12 cellular contexts compared by ENCODE assay signal in the genomic region with DNA sequence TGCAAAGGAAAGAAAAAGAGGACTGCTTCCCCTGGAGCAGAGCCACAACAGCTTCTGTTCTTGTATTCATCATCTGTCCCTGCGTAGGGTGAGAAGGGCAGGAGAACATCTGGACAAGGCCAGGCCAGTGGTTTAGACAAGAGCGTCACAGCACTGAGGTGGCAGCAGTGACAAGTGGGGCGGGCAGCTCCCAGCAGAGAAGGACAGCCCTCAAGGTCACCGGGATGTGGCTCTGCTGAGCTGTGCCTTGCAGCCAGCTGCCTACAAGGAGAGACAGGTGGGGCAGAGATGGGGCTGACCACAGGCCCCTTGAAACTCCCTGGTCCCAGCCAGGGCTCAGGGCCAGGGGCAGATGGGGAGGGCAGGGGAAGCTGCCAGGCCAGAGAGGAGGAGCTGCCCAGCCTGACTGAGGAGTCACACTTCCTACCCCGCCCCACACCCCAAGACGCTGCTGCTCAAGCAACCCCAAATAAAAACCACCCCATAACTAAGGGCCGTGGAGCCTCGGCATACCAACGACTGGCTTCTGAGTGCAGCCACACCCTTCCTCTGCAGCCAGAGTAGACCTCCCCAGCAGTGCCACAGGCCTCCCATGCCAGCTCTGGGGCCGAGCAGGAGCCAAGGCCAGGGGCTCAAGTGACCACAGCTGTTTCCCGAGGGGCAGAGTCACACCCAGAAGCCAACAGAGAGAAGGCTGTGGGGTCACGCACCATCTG. TPM values are rescaled to one million over a fixed set of nuclear protein-coding genes. Genes with fewer than 3 reads are reported as not detected.
DNase-seq lines count a peak whose midpoint lies in the region; ATAC-seq and TF ChIP-seq lines count a peak whose summit lies in the region.
"Had no signal": no experiment of that assay in that cellular context is flagged by ENCODE, and none has a peak within 500 bp of the region (broad histone marks: within the 10 kb centered on the region; RNA-seq: fewer than 3 reads in every experiment).

No MANE protein-coding gene starts in this region.

- H3K36me3 Mint-ChIP-seq in MCF 10A (ENCODE audit: insufficient read depth, unreplicated experiment), result peaks cover 19% of the 10 kb centered on the region
- H3K36me3 Mint-ChIP-seq in brain, result peaks cover 14% of the 10 kb centered on the region
- peaks cover 7% of the 10 kb centered on the region; the same call in 2 of the 3 replicates for H3K36me3 Mint-ChIP-seq in GM23338 (ENCODE audit: low read depth)
- H3K36me3 Mint-ChIP-seq: IgD-negative memory B cell had no signal

- CTCF ChIA-PET in MCF 10A (lab: Yijun Ruan, JAX), result interaction anchor here (0.5 to 2.7 kb wide), 5 partner anchors 22 to 214 kb away, joined by 3 to 18 read pairs (median 3); no protein-coding TSS in a partner anchor
- CTCF ChIA-PET in mammary epithelial cell (lab: Charles Lee; ENCODE audit: low non-redundant PET), result no interaction called here

- no peak for DNase-seq in MCF 10A (ENCODE audit: unreplicated experiment)
- DNase-seq in mammary epithelial cell, result no peak
- no peak for DNase-seq in left lung
- DNase-seq in aorta, result peak; percentile 59 to 71
- DNase-seq in GM23338 (ENCODE audit: low spot score), result no peak
- no peak for DNase-seq in NCI-H69 (lab: John Stamatoyannopoulos, UW)
- no peak for DNase-seq in NCI-H2029 (lab: John Stamatoyannopoulos, UW)
- DNase-seq: NCI-H2227 treated with DMSO at 0.1 percent for 48 hours; stimulated activated naive CD8-positive, alpha-beta T cell treated with anti-CD3 and anti-CD28 coated beads, Interleukin-15, Interleukin-2, amounts not matched to agents 100 U/mL and 50 U/mL, for 24 hours had no signal

- H3K4me1 ChIP-seq in mammary epithelial cell (ENCODE audit: insufficient read depth, low read length) (peaks cover 16% of the 10 kb centered on the region), left lung (peaks cover 12 to 29% of the 10 kb centered on the region in 2 donors), aorta (ENCODE audit: control insufficient read depth in 1 of 2, insufficient read depth in 2 of 2, low read length in 2 of 2) (no peaks in the 10 kb centered on the region), GM23338 (ENCODE audit: insufficient read depth) (peaks cover 24% of the 10 kb centered on the region)

- no peaks in the 10 kb centered on the region for H3K27me3 Mint-ChIP-seq in MCF 10A (ENCODE audit: insufficient read depth, unreplicated experiment)
- H3K27me3 Mint-ChIP-seq in brain, result peaks cover 12% of the 10 kb centered on the region
- H3K27me3 Mint-ChIP-seq in GM23338 (ENCODE audit: insufficient read depth, low read depth, poor library complexity), result peaks cover 17% of the 10 kb centered on the region

- H3K4me3 ChIP-seq in mammary epithelial cell (replicated peaks in 1 of 3; ENCODE audit: insufficient read depth in 1 of 3, low read depth in 2 of 3, low read length in 3 of 3) (no peak overlapping the region), left lung (no peak overlapping the region), aorta (ENCODE audit: low read length in 2 of 2) (no peak overlapping the region), GM23338 (no peak overlapping the region)
- H3K4me3 ChIP-seq: breast epithelium had no signal

- dilution Hi-C loops in mammary epithelial cell (cut with HindIII; ENCODE audit: low sequenced_read_pairs), result no loop called here

- TF ChIP-seq CTCF in MCF 10A (IDR thresholded peaks at IDR 0.05; ENCODE audit: unreplicated experiment) (no peak), mammary epithelial cell (conservative IDR thresholded peaks at IDR 0.05 in 1 of 2, IDR thresholded peaks at IDR 0.05 in 1 of 2; ENCODE audit: extremely low read depth in 1 of 2, insufficient read depth in 1 of 2, low read depth in 1 of 2, low read length in 2 of 2) (no peak), brain (conservative IDR thresholded peaks at IDR 0.05) (no peak), left lung (IDR thresholded peaks at IDR 0.05) (no peak), GM23338 (conservative IDR thresholded peaks at IDR 0.05; ENCODE audit: low read depth in 2 of 2) (no peak)

- H3K27ac Mint-ChIP-seq in MCF 10A (ENCODE audit: low read depth, unreplicated experiment) (peak overlapping the region; percentile 49), brain (peak overlapping the region in 3 of 5 experiments; percentile 1 to 38 (median 6)), GM23338 (no peak overlapping the region)

- H3K9me2 ChIP-seq in GM23338 (ENCODE audit: insufficient read depth), result no peaks in the 10 kb centered on the region

- POLR2A ChIA-PET in MCF 10A (lab: Yijun Ruan, JAX), result interaction anchor here (0.5 kb wide), 1 partner anchor 56 kb away, joined by 4 read pairs; no protein-coding TSS in a partner anchor

- no peak overlapping the region for H3K27ac ChIP-seq in mammary epithelial cell (ENCODE audit: insufficient read depth, low read depth, low read length)
- no peak overlapping the region for H3K27ac ChIP-seq in left lung
- no peak overlapping the region for H3K27ac ChIP-seq in aorta (ENCODE audit: low read depth in 1 of 2, low read length in 2 of 2)
- no peak overlapping the region for H3K27ac ChIP-seq in GM23338 (ENCODE audit: low read depth)
- H3K27ac ChIP-seq: breast epithelium had no signal

- H2AFZ ChIP-seq in mammary epithelial cell (ENCODE audit: low read depth, low read length) (no peak overlapping the region), GM23338 (no peak overlapping the region)

- no peaks in the 10 kb centered on the region for H3K36me3 ChIP-seq in mammary epithelial cell (ENCODE audit: insufficient read depth, low read length)
- H3K36me3 ChIP-seq in left lung, result no peaks in the 10 kb centered on the region
- H3K36me3 ChIP-seq in aorta (ENCODE audit: control insufficient read depth in 1 of 2, insufficient read depth in 2 of 2, low read length in 1 of 2), result no peaks in the 10 kb centered on the region
- H3K36me3 ChIP-seq in GM23338 (ENCODE audit: insufficient read depth), result no peaks in the 10 kb centered on the region
- H3K36me3 ChIP-seq: breast epithelium had no signal

- BruUV-seq in MCF 10A (replicated peaks; lab: Mats Ljungman, UMichigan) (no TSS peak), mammary epithelial cell (replicated peaks; lab: Mats Ljungman, UMichigan) (no TSS peak)

- H3K4me2 ChIP-seq in mammary epithelial cell (ENCODE audit: insufficient read depth, low read depth, low read length) (no peak overlapping the region), GM23338 (no peak overlapping the region)

- WGBS in mammary epithelial cell (ENCODE audit: low coverage, missing lambda C conversion rate), result 95% methylated on average over 12 of the region's 12 CpGs
- 40 to 43% methylated on average over 12 of the region's 12 CpGs for WGBS in aorta, 2 donors

- in situ Hi-C loops in mammary epithelial cell (cut with MboI; ENCODE audit: low sequenced_read_pairs in 2 of 2), result no loop called here

- H3K4me1 Mint-ChIP-seq in MCF 10A (ENCODE audit: insufficient read depth, unreplicated experiment), result peaks cover 45% of the 10 kb centered on the region
- H3K4me1 Mint-ChIP-seq in brain, result peaks cover 66% of the 10 kb centered on the region
- H3K4me1 Mint-ChIP-seq in GM23338, result peaks cover 48% of the 10 kb centered on the region

- ATAC-seq in left lung, result peak; percentile 9
- ATAC-seq in aorta (ENCODE audit: low FRiP score), result no peak
- no peak for ATAC-seq in GM23338
- ATAC-seq: stimulated activated naive CD8-positive, alpha-beta T cell treated with anti-CD3 and anti-CD28 coated beads, Interleukin-15, Interleukin-2, amounts not matched to agents 100 U/mL and 50 U/mL, for 24 hours had no signal

- no peaks in the 10 kb centered on the region for H3K9me3 Mint-ChIP-seq in MCF 10A (ENCODE audit: unreplicated experiment)
- no peaks in the 10 kb centered on the region for H3K9me3 Mint-ChIP-seq in brain
- peaks cover 2% of the 10 kb centered on the region; the same call in 1 of the 3 replicates for H3K9me3 Mint-ChIP-seq in GM23338
- H3K9me3 Mint-ChIP-seq: IgD-negative memory B cell had no signal

- H3K79me2 ChIP-seq in mammary epithelial cell (ENCODE audit: insufficient read depth, low read length), result peaks cover 97% of the 10 kb centered on the region
- peaks cover 34% of the 10 kb centered on the region for H3K79me2 ChIP-seq in GM23338 (replicated peaks; ENCODE audit: insufficient read depth)

- H4K20me1 ChIP-seq in mammary epithelial cell (ENCODE audit: insufficient read depth, low read length) (peaks cover 3% of the 10 kb centered on the region), GM23338 (replicated peaks; ENCODE audit: insufficient read depth) (peaks cover 25% of the 10 kb centered on the region)

- no peak overlapping the region for H3K4me3 Mint-ChIP-seq in MCF 10A (ENCODE audit: unreplicated experiment)
- H3K4me3 Mint-ChIP-seq in brain, result peak overlapping the region in 1 of 5 experiments; percentile 32
- H3K4me3 Mint-ChIP-seq in GM23338, result no peak overlapping the region; the same call in 2 of the 3 replicates
- H3K4me3 Mint-ChIP-seq: IgD-negative memory B cell had no signal

- no peaks in the 10 kb centered on the region for H3K9me3 ChIP-seq in mammary epithelial cell (replicated peaks; ENCODE audit: insufficient read depth, low read length)
- no peaks in the 10 kb centered on the region for H3K9me3 ChIP-seq in left lung
- H3K9me3 ChIP-seq in aorta (ENCODE audit: control insufficient read depth, low read length), result no peaks in the 10 kb centered on the region
- H3K9me3 ChIP-seq: breast epithelium had no signal

- H3F3A ChIP-seq in GM23338 (replicated peaks; ENCODE audit: low read depth), result peaks cover 7% of the 10 kb centered on the region

- intact Hi-C loops in MCF 10A (cut with micrococcal nuclease), result no loop called here
- intact Hi-C loops in mammary epithelial cell (cut with micrococcal nuclease), result no loop called here
- intact Hi-C loops in left lung (cut with DNase I), result no loop called here
- intact Hi-C loops in aorta (cut with DNase I), result no loop called here

- no peak overlapping the region for H3K9ac ChIP-seq in mammary epithelial cell (ENCODE audit: insufficient read depth, low read length)

- H3K27me3 ChIP-seq in mammary epithelial cell (ENCODE audit: insufficient read depth, low read length) (no peaks in the 10 kb centered on the region), left lung (peaks cover 0 to 25% of the 10 kb centered on the region in 2 donors), aorta (ENCODE audit: control insufficient read depth in 1 of 2, insufficient read depth in 2 of 2, low read length in 1 of 2) (no peaks in the 10 kb centered on the region), GM23338 (ENCODE audit: insufficient read depth) (peaks cover 13% of the 10 kb centered on the region; the same call in 1 of the 2 replicates)
- H3K27me3 ChIP-seq: breast epithelium had no signal

RNA-seq across cellular contexts. Expression of gene RAB11FIP5, which starts 5.4 kb away (rescaled TPM):
- total RNA-seq in MCF 10A (2022) (35.6 and 36.9 TPM in 2 replicates), mammary epithelial cell (10 to 100 TPM; 36.0 to 39.7 TPM), left lung (10 to 100 TPM; 21.1 to 29.8 TPM), aorta (10 to 100 TPM; 48.7 to 51.5 TPM)
- polyA plus RNA-seq in mammary epithelial cell (24.8 TPM), brain (ENCODE audit: insufficient read depth, low read depth, low replicate concordance) (16.2 TPM), aorta (10 to 100 TPM; 14.4 to 23.7 TPM), GM23338 (2016; fragmentation: Nextera tagmentation; extraction: Ambion mirVana) (4.3 and 4.4 TPM in 2 replicates)
- polyA minus RNA-seq in mammary epithelial cell, result 71.9 TPM
- total RNA-seq in GM23338 (2014; rRNA removed; shearing (Covaris generic)), result 15.7 and 16.6 TPM in 2 replicates

RNA-seq across cellular contexts. Expression of gene SFXN5, which starts 35.9 kb away (rescaled TPM):
- 6.0 and 8.0 TPM in 2 replicates for total RNA-seq in MCF 10A (2022)
- 10 to 100 TPM; 12.0 to 16.8 TPM for total RNA-seq in mammary epithelial cell
- 9.2 TPM for polyA plus RNA-seq in mammary epithelial cell
- polyA minus RNA-seq in mammary epithelial cell, result 14.9 TPM
- polyA plus RNA-seq in brain (ENCODE audit: insufficient read depth, low read depth, low replicate concordance), result 42.2 TPM
- 10 to 100 TPM; 17.1 to 19.7 TPM for total RNA-seq in left lung
- total RNA-seq in aorta, result 10 to 100 TPM; 12.6 to 20.7 TPM
- polyA plus RNA-seq in aorta, result 10 to 100 TPM in 1 of 2 donors, 1 to 10 TPM in 1; 6.3 to 17.0 TPM
- total RNA-seq in GM23338 (2014; rRNA removed; shearing (Covaris generic)), result 25.8 and 26.3 TPM in 2 replicates
- 23.6 and 25.4 TPM in 2 replicates for polyA plus RNA-seq in GM23338 (2016; fragmentation: Nextera tagmentation; extraction: Ambion mirVana)

Comparison
In these comparisons a context has a peak if more than half of its experiments do, and no peak if none do; other contexts are left out.
1. DNase-seq: peak in aorta (2 of 2); none in MCF 10A (single experiment), mammary epithelial cell (single experiment), left lung (0 of 2), GM23338 (single experiment), NCI-H69 (single experiment) and NCI-H2029 (single experiment).